15 cellular contexts compared by ENCODE assay signal in the genomic region with DNA sequence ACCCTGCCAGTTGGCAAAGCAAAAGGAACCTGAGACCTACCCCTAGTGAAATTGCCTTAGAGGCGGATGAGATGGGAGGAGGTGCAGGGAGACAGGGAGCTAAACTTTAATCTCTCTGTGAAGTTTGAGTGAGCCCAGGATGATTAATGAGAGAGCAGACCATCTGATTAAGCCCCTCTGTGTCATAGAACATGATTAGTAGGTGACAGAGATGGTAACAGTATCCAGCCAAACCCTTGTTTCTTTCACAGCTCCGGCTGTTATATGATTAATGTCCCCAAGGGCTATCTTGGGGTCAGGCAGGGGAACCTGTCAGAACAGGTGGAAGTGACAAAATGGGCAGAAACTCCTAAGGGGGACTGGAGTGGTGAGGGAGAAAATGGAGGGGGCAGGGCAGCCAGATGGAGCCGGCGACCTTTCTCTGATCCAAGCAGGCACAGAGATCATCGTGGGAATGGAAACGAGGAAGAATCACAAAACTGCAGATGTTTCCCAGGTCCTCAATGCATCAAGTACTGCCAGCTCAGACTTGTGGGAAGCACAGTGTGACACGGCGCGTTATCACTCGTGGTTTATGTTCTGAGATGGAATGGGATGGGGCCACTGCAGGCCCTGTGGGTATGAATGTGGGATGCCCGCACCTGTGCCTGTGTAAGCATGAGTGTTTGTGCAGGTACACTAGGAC.
DNase-seq lines count a peak whose midpoint lies in the region; ATAC-seq and TF ChIP-seq lines count a peak whose summit lies in the region.
"Had no signal": no experiment of that assay in that cellular context is flagged by ENCODE, and none has a peak within 500 bp of the region (broad histone marks: within the 10 kb centered on the region; RNA-seq: fewer than 3 reads in every experiment).

No MANE protein-coding gene starts in this region.

- intact Hi-C loops in left cardiac atrium (cut with DNase I), result no loop called here
- intact Hi-C loops in heart left ventricle (cut with DNase I), result no loop called here
- intact Hi-C loops in PC-3 (cut with micrococcal nuclease), result loop anchor here (2.0 to 10.0 kb wide), 3 partner anchors 79 to 889 kb away; a partner anchor contains a TSS

- no peaks in the 10 kb centered on the region for H3F3A ChIP-seq in PC-3 (ENCODE audit: low read length, unreplicated experiment)

- H3K27me3 ChIP-seq in heart left ventricle (peaks cover 0 to 4% (median 0%) of the 10 kb centered on the region in 9 donors), PC-3 (ENCODE audit: low read length) (peaks cover 36% of the 10 kb centered on the region), Karpas-422 (ENCODE audit: low read length) (no peaks in the 10 kb centered on the region)
- H3K27me3 ChIP-seq: testis had no signal

- no peak overlapping the region for H3K9ac ChIP-seq in PC-3 (ENCODE audit: low read length)
- no peak overlapping the region for H3K9ac ChIP-seq in Karpas-422 (ENCODE audit: low read length)

- CTCF ChIA-PET in PC-3 (lab: Charles Lee), result interaction anchor here (0.7 to 1.6 kb wide), 2 partner anchors 186 to 188 kb away, joined by 3 to 4 read pairs; no protein-coding TSS in a partner anchor

- H3K4me3 ChIP-seq in heart left ventricle, result no peak overlapping the region
- H3K4me3 ChIP-seq in PC-3 (ENCODE audit: low read length), result no peak overlapping the region
- no peak overlapping the region for H3K4me3 ChIP-seq in Karpas-422 (ENCODE audit: low read length)
- H3K4me3 ChIP-seq: lower lobe of right lung, testis had no signal

- H3K4me2 ChIP-seq in PC-3 (ENCODE audit: low read length) (peak overlapping the region; percentile 16), Karpas-422 (ENCODE audit: low read depth, low read length, poor library complexity, severe bottlenecking) (no peak overlapping the region)

- 77 to 85% (median 81%) methylated on average over 11 of the region's 11 CpGs for WGBS in heart left ventricle, 4 donors

- no TSS peak for BruUV-seq in PC-3 (replicated peaks; lab: Mats Ljungman, UMichigan)

- H4K20me1 ChIP-seq in PC-3 (ENCODE audit: low read length) (no peaks in the 10 kb centered on the region), Karpas-422 (ENCODE audit: insufficient read depth, low read depth, low read length) (no peaks in the 10 kb centered on the region)

- H3K9me3 ChIP-seq in heart left ventricle (no peaks in the 10 kb centered on the region), PC-3 (ENCODE audit: low read length) (no peaks in the 10 kb centered on the region), Karpas-422 (ENCODE audit: low read length) (no peaks in the 10 kb centered on the region)
- H3K9me3 ChIP-seq: lower lobe of right lung, testis had no signal

- H3K4me1 ChIP-seq in heart left ventricle (peaks cover 0 to 12% (median 0%) of the 10 kb centered on the region in 12 donors), PC-3 (ENCODE audit: insufficient read depth, low read length) (peaks cover 41% of the 10 kb centered on the region), Karpas-422 (ENCODE audit: low read length) (no peaks in the 10 kb centered on the region)
- H3K4me1 ChIP-seq: testis had no signal

- H3K79me2 ChIP-seq in PC-3 (ENCODE audit: low read length) (no peaks in the 10 kb centered on the region), Karpas-422 (ENCODE audit: low read length) (no peaks in the 10 kb centered on the region)

- POLR2A ChIA-PET in PC-3 (lab: Charles Lee; ENCODE audit: unreplicated experiment), result no interaction called here

- peak overlapping the region; percentile 1; the same call in 1 of the 2 replicates for H2AFZ ChIP-seq in PC-3 (ENCODE audit: low read length)
- no peak overlapping the region for H2AFZ ChIP-seq in Karpas-422 (ENCODE audit: low read length)

- no peaks in the 10 kb centered on the region for H3K36me3 ChIP-seq in heart left ventricle
- H3K36me3 ChIP-seq in PC-3 (ENCODE audit: low read depth, low read length), result no peaks in the 10 kb centered on the region
- H3K36me3 ChIP-seq in Karpas-422 (ENCODE audit: insufficient read depth, low read length), result no peaks in the 10 kb centered on the region
- H3K36me3 ChIP-seq: lower lobe of right lung had no signal

- H3K27ac ChIP-seq in heart left ventricle (no peak overlapping the region), PC-3 (ENCODE audit: low read length) (0 out of 2 replicates have a peak overlapping the region, but pooled peaks have one; percentile 23), caudate nucleus (ENCODE audit: low read depth, low read length) (no peak overlapping the region), Karpas-422 (ENCODE audit: low read length) (no peak overlapping the region)
- H3K27ac ChIP-seq: testis had no signal

- peak; percentile 81 for ATAC-seq in left cardiac atrium
- ATAC-seq in heart left ventricle, result no peak
- peak; percentile 1; the same call in 1 of the 2 replicates for ATAC-seq in PC-3
- no peak for ATAC-seq in activated CD4-positive, CD25-positive, alpha-beta regulatory T cell treated with anti-CD3 and anti-CD28 coated beads, Interleukin-2, amount 50 U/mL, for 24 hours
- ATAC-seq: WTC11 had no signal

- TF ChIP-seq POLR2A in heart left ventricle (IDR thresholded peaks at IDR 0.05), result no peak

- H3K9me2 ChIP-seq in PC-3 (replicated peaks; ENCODE audit: low read length) (no peaks in the 10 kb centered on the region), Karpas-422 (replicated peaks; ENCODE audit: insufficient read depth, low read length) (no peaks in the 10 kb centered on the region)

- no peak for TF ChIP-seq CTCF in heart left ventricle (IDR thresholded peaks at IDR 0.05)
- no peak for TF ChIP-seq CTCF in PC-3 (conservative IDR thresholded peaks at IDR 0.05; ENCODE audit: low read depth, low read length)

- DNase-seq in left cardiac atrium (no peak), heart left ventricle (no peak), PC-3 (peak; percentile 69), kidney tubule cell (ENCODE audit: low spot score) (peak; percentile 69), caudate nucleus (lab: John Stamatoyannopoulos, UW) (no peak), NCI-H2081 (lab: John Stamatoyannopoulos, UW) (no peak), Karpas-422 (no peak)
- DNase-seq: activated CD8-positive, alpha-beta memory T cell treated with anti-CD3 and anti-CD28 coated beads, Interleukin-2, amount 50 U/mL, for 48 hours; hypothalamus; lower lobe of right lung; NCI-H187; nucleus accumbens; testis had no signal

Comparison
In these comparisons a context has a peak if more than half of its experiments do, and no peak if none do; other contexts are left out.
1. ATAC-seq: peak in left cardiac atrium (2 of 2) and PC-3 (single experiment); none in heart left ventricle (0 of 4) and activated CD4-positive, CD25-positive, alpha-beta regulatory T cell treated with anti-CD3 and anti-CD28 coated beads, Interleukin-2, amount 50 U/mL, for 24 hours (0 of 2).
2. DNase-seq: peak in PC-3 (single experiment) and kidney tubule cell (single experiment); none in left cardiac atrium (single experiment), heart left ventricle (0 of 5), caudate nucleus (0 of 61), NCI-H2081 (0 of 2) and Karpas-422 (single experiment).